ENCODE assay signal across 8 cellular contexts in genomic region chr11:57335343-57336110, GRCh38. TPM values are rescaled to one million over a fixed set of nuclear protein-coding genes. Genes with fewer than 3 reads are reported as not detected.
A peak's percentile ranks its signal among the peaks of the same experiment; 100 is the strongest.
DNase-seq lines count a peak whose midpoint lies in the region; ATAC-seq and TF ChIP-seq lines count a peak whose summit lies in the region.

A gene with protein sequence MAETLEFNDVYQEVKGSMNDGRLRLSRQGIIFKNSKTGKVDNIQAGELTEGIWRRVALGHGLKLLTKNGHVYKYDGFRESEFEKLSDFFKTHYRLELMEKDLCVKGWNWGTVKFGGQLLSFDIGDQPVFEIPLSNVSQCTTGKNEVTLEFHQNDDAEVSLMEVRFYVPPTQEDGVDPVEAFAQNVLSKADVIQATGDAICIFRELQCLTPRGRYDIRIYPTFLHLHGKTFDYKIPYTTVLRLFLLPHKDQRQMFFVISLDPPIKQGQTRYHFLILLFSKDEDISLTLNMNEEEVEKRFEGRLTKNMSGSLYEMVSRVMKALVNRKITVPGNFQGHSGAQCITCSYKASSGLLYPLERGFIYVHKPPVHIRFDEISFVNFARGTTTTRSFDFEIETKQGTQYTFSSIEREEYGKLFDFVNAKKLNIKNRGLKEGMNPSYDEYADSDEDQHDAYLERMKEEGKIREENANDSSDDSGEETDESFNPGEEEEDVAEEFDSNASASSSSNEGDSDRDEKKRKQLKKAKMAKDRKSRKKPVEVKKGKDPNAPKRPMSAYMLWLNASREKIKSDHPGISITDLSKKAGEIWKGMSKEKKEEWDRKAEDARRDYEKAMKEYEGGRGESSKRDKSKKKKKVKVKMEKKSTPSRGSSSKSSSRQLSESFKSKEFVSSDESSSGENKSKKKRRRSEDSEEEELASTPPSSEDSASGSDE (minus strand): TSS chr11:57335892. CDS start chr11:57335121, 771 bp downstream.

- peak in 1 of 7 experiments; percentile 12 for TF ChIP-seq CTCF in body of pancreas (IDR thresholded peaks at IDR 0.05)

- no peaks in the 10 kb centered on the region for H3K9me3 ChIP-seq in body of pancreas
- H3K9me3 ChIP-seq in iPS-15b (ENCODE audit: control insufficient read depth, insufficient read depth, low read length) = no peaks in the 10 kb centered on the region

- H3K27me3 ChIP-seq in body of pancreas (no peaks in the 10 kb centered on the region), iPS-15b (ENCODE audit: control insufficient read depth, insufficient read depth, low read length) (peaks cover 6% of the 10 kb centered on the region)

- peaks cover 19% of the 10 kb centered on the region for H3K4me1 ChIP-seq in body of pancreas
- H3K4me1 ChIP-seq in iPS-15b (ENCODE audit: control insufficient read depth, insufficient read depth, low read length) = peaks cover 12% of the 10 kb centered on the region

- H3K36me3 ChIP-seq in body of pancreas (replicated peaks in 1 of 2; ENCODE audit: insufficient read depth in 1 of 2, low read depth in 2 of 2) (peaks cover 0 to 12% of the 10 kb centered on the region in 2 donors), iPS-15b (ENCODE audit: control insufficient read depth, insufficient read depth, low read length) (peaks cover 29% of the 10 kb centered on the region)

- peak within 1 kb of the TSS; percentile 27 for H3K9ac ChIP-seq in iPS-15b (ENCODE audit: low read depth, low read length)

- peak; percentile 83 for DNase-seq in SIG-M5 treated with dmso at 0.1 percent for 504 hours (lab: John Stamatoyannopoulos, UW; ENCODE audit: unreplicated experiment)
- no peak for DNase-seq in SIG-M5 (lab: John Stamatoyannopoulos, UW)
- peak; percentile 86 to 90 for DNase-seq in NCI-H2081 (lab: John Stamatoyannopoulos, UW)
- DNase-seq in UCSD-AML1 (lab: John Stamatoyannopoulos, UW; ENCODE audit: unreplicated experiment) = peak; percentile 84
- peak; percentile 85 to 91 (median 88) for DNase-seq in body of pancreas
- peak; percentile 43 for DNase-seq in skeletal muscle cell (ENCODE audit: low read depth)

- H3K4me3 ChIP-seq in body of pancreas (peak within 1 kb of the TSS; percentile 79), iPS-15b (ENCODE audit: low read depth, low read length) (peak within 1 kb of the TSS; percentile 77), skeletal muscle cell (ENCODE audit: low read depth, low read length) (peak within 1 kb of the TSS; percentile 75)

- TF ChIP-seq POLR2A in body of pancreas (IDR thresholded peaks at IDR 0.05) = peak; percentile 10 to 77 (median 73)

- ATAC-seq in HG02981 (IDR thresholded peaks at IDR 0.05; ENCODE audit: unreplicated experiment) (peak; percentile 99), body of pancreas (peak; percentile 97)

- peak within 1 kb of the TSS; percentile 70 to 87 (median 80) for H3K27ac ChIP-seq in body of pancreas

- intact Hi-C loops in body of pancreas (cut with DNase I) = no loop called here

- WGBS in body of pancreas, 2 donors = 0% methylated on average over 8 to 67 of the region's 69 CpGs

RNA-seq across cellular contexts. Expression of the gene that starts here (rescaled TPM):
- 10 to 100 TPM; 44.2 to 51.9 TPM for total RNA-seq in body of pancreas
